Comparison of ENCODE assay signal across 1 cellular context in genomic region chr2:47223980-47224379, GRCh38.
TF ChIP-seq lines count a peak whose summit lies in the region.

No MANE protein-coding gene starts in this region.

TF ChIP-seq in IMR-90, 13 proteins besides CTCF, POLR2A, EP300 and RAD21:
- no peak for TF ChIP-seq NFE2L2 (IDR thresholded peaks at IDR 0.05; ENCODE audit: low read depth, low read length)
- TF ChIP-seq MAFK (IDR thresholded peaks at IDR 0.05; ENCODE audit: low read depth, low read length): no peak
- no peak for TF ChIP-seq CEBPB (IDR thresholded peaks at IDR 0.05; ENCODE audit: low read depth, low read length)
- no peak for TF ChIP-seq FOS (IDR thresholded peaks at IDR 0.05; ENCODE audit: low read depth, low read length)
- no peak for TF ChIP-seq USF2 (IDR thresholded peaks at IDR 0.05; ENCODE audit: low read depth, low read length)
- TF ChIP-seq SMC3 (IDR thresholded peaks at IDR 0.05; ENCODE audit: low read depth, low read length): no peak
- TF ChIP-seq ELK1 (IDR thresholded peaks at IDR 0.05; ENCODE audit: borderline replicate concordance, low read depth, low read length): no peak
- TF ChIP-seq RCOR1 (IDR thresholded peaks at IDR 0.05; ENCODE audit: insufficient replicate concordance, low read length): no peak
- TF ChIP-seq RFX5 (IDR thresholded peaks at IDR 0.05; ENCODE audit: low read depth, low read length): no peak
- no peak for TF ChIP-seq BHLHE40 (IDR thresholded peaks at IDR 0.05; ENCODE audit: low read depth, low read length)
- no peak for TF ChIP-seq MXI1 (IDR thresholded peaks at IDR 0.05; ENCODE audit: borderline replicate concordance, low read depth, low read length)
- no peak for TF ChIP-seq MAZ (IDR thresholded peaks at IDR 0.05; ENCODE audit: borderline replicate concordance, low read depth, low read length)
- TF ChIP-seq CHD1 (IDR thresholded peaks at IDR 0.05; ENCODE audit: low read depth, low read length): no peak
